ENCODE assay signal across 15 cellular contexts in the genomic region with DNA sequence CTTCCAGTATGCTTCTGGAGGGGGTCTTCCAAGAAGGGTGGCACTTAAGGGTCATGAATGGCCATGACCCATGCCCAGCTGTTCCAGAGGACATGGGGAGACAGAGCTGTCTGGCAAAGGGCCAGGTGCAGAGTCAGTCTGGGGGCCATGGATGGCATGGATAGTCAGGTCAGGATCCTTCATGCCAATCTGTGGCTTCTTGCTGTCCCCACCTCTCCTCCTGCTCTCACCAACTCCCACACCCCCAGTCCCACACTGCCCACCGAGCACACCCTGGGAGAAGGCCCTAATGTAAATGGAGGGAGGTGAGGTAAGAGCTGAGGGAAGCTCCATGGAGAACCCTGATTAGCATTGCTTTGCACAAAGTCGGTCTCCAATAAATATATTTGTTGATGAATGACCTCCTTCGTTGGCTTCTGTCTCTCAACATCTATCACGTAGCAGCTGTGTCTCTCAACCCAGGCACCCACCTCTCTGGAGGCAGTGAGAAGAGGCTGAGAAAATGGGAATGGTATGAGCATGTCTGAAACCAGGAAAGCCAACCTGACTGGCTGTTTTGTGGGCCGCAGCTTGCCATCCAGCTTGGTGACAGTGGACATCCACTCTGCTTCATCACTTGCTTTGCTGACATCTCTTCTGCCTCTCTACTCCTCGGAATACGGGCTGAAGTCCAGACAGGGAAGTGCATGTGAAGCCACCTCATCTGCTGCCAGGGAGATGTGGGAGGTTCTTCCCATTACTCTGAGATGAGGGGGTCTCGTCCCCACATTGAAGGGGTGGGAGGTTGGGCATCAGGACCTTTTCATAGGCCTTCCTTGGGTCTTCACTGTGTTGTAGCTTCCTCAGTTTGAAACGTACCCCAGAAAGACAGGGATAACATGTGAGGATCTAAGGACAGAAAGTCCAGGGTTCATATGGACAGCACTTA. TPM values are rescaled to one million over a fixed set of nuclear protein-coding genes. Genes with fewer than 3 reads are reported as not detected.
DNase-seq lines count a peak whose midpoint lies in the region; ATAC-seq and TF ChIP-seq lines count a peak whose summit lies in the region.
"Had no signal": no experiment of that assay in that cellular context is flagged by ENCODE, and none has a peak within 500 bp of the region (broad histone marks: within the 10 kb centered on the region; RNA-seq: fewer than 3 reads in every experiment).

No MANE protein-coding gene starts in this region.

- no peak overlapping the region for H3K56ac ChIP-seq in H9 (ENCODE audit: insufficient read length, low read depth, low read length)

- no peak overlapping the region for H4K5ac ChIP-seq in H9 (ENCODE audit: insufficient read length, low read depth, low read length)

- H3T11ph ChIP-seq in H9 (ENCODE audit: low read length), result no peak overlapping the region

- H2AK5ac ChIP-seq in H9 (ENCODE audit: insufficient read length, low read length), result no peak overlapping the region

- POLR2A ChIA-PET in Caco-2 (lab: Charles Lee), result no interaction called here

- H3K9me3 ChIP-seq in BLaER1 treated with 17β-estradiol and CSF1 and Interleukin-3, amounts not matched to agents 10 nM and 100 nM (replicated peaks in 1 of 11), result no peaks in the 10 kb centered on the region
- H3K9me3 ChIP-seq in H9 (ENCODE audit: control insufficient read depth, low read depth, low read length), result no peaks in the 10 kb centered on the region
- no peaks in the 10 kb centered on the region for H3K9me3 ChIP-seq in upper lobe of left lung
- H3K9me3 ChIP-seq in Caco-2, result no peaks in the 10 kb centered on the region

- WGBS in H9 (ENCODE audit: extremely low coverage, insufficient read length, low lambda C conversion rate), result no CpG with 5 or more reads among the region's 9 CpGs
- 83 to 90% methylated on average over 4 to 9 of the region's 9 CpGs for WGBS in upper lobe of left lung, 2 donors

- TF ChIP-seq EP300 in upper lobe of left lung (IDR thresholded peaks at IDR 0.05), result no peak

- H2BK20ac ChIP-seq in H9 (ENCODE audit: low read depth, low read length, poor library complexity, severe bottlenecking), result no peak overlapping the region

- no peaks in the 10 kb centered on the region for H3K79me1 ChIP-seq in H9 (ENCODE audit: insufficient read depth, low read depth, low read length, poor library complexity, severe bottlenecking)

- H3K9me3 Mint-ChIP-seq in H9 (0 out of 5 replicates have a peak, but pooled peaks cover 0 to 2% of the 10 kb centered on the region in 2 experiments), Caco-2 (ENCODE audit: unreplicated experiment) (no peaks in the 10 kb centered on the region)
- H3K9me3 Mint-ChIP-seq: CD4-positive, alpha-beta T cell had no signal

- H3K4me3 ChIP-seq in BLaER1 treated with 17β-estradiol and CSF1 and Interleukin-3, amounts not matched to agents 10 nM and 100 nM, result no peak overlapping the region
- no peak overlapping the region for H3K4me3 ChIP-seq in upper lobe of left lung
- no peak overlapping the region for H3K4me3 ChIP-seq in Caco-2 (ENCODE audit: low read depth, low read length)

- TF ChIP-seq CTCF in H9 (conservative IDR thresholded peaks at IDR 0.05) (no peak), upper lobe of left lung (IDR thresholded peaks at IDR 0.05) (no peak), Caco-2 (IDR thresholded peaks at IDR 0.05; ENCODE audit: insufficient read depth in 1 of 2, low read depth in 1 of 2, low read length in 1 of 2, severe bottlenecking in 1 of 2, unreplicated experiment in 1 of 2) (no peak)

- CTCF ChIA-PET in Caco-2 (lab: Charles Lee), result no interaction called here

- H3K4me1 ChIP-seq in BLaER1 treated with 17β-estradiol and CSF1 and Interleukin-3, amounts not matched to agents 10 nM and 100 nM, result peaks cover 12 to 22% (median 16%) of the 10 kb centered on the region in 10 experiments
- no peaks in the 10 kb centered on the region for H3K4me1 ChIP-seq in H9 (ENCODE audit: insufficient read depth, low read length)
- H3K4me1 ChIP-seq in upper lobe of left lung, result peaks cover 0 to 4% (median 2%) of the 10 kb centered on the region in 4 donors
- no peaks in the 10 kb centered on the region for H3K4me1 ChIP-seq in Caco-2

- no TSS peak for BruUV-seq in Caco-2 (replicated peaks; lab: Mats Ljungman, UMichigan)

- TF ChIP-seq POLR2A in upper lobe of left lung (IDR thresholded peaks at IDR 0.05), result no peak

- no peak overlapping the region for H3K4ac ChIP-seq in H9 (ENCODE audit: low read depth, low read length)

- no peaks in the 10 kb centered on the region for H3K36me3 ChIP-seq in BLaER1 treated with 17β-estradiol and CSF1 and Interleukin-3, amounts not matched to agents 10 nM and 100 nM
- peaks cover 0 to 50% (median 4%) of the 10 kb centered on the region in 4 donors for H3K36me3 ChIP-seq in upper lobe of left lung
- no peaks in the 10 kb centered on the region for H3K36me3 ChIP-seq in Caco-2 (ENCODE audit: control insufficient read depth, insufficient read depth, low read length)

- H3K36me3 Mint-ChIP-seq in H9 (ENCODE audit: insufficient read depth in 1 of 3, low read depth in 3 of 3), result no peaks in the 10 kb centered on the region
- H3K36me3 Mint-ChIP-seq in Caco-2 (ENCODE audit: insufficient read depth, unreplicated experiment), result no peaks in the 10 kb centered on the region

- no peaks in the 10 kb centered on the region for H3K79me2 ChIP-seq in H9 (ENCODE audit: insufficient read depth, low read length)

- intact Hi-C loops in posterior vena cava (cut with DNase I) (no loop called here), Caco-2 (cut with micrococcal nuclease; ENCODE audit: unreplicated experiment) (loop anchor here (10.0 kb wide), 2 partner anchors 221 to 251 kb away; no protein-coding TSS in a partner anchor)

- peak; percentile 15 for DNase-seq in H9
- DNase-seq in islet precursor cell, result peak; percentile 37
- DNase-seq in posterior vena cava (ENCODE audit: low spot score), result peak; percentile 69
- no peak for DNase-seq in NCI-H128 (lab: John Stamatoyannopoulos, UW; ENCODE audit: unreplicated experiment)
- no peak for DNase-seq in upper lobe of left lung
- no peak for DNase-seq in Caco-2
- DNase-seq: AML-193; CD4-positive, alpha-beta T cell; GF-D8; NCI-H146; NCI-H226; NCI-H526; RPMI8226 had no signal

- no peak overlapping the region for H4K8ac ChIP-seq in H9 (replicated peaks; ENCODE audit: insufficient read length, low read depth, low read length)

- no peak overlapping the region for H3K23ac ChIP-seq in H9 (ENCODE audit: insufficient read length, low read depth, low read length)

- H3K27me3 ChIP-seq in BLaER1 treated with 17β-estradiol and CSF1 and Interleukin-3, amounts not matched to agents 10 nM and 100 nM, result 0 out of 22 replicates have a peak, but pooled peaks cover 0 to 6% (median 0%) of the 10 kb centered on the region in 11 experiments
- H3K27me3 ChIP-seq in H9 (ENCODE audit: insufficient read depth, low read length) (no peaks in the 10 kb centered on the region; the same call in 1 of the 2 replicates), upper lobe of left lung (no peaks in the 10 kb centered on the region), Caco-2 (replicated peaks; ENCODE audit: control insufficient read depth, insufficient read depth, low read length) (no peaks in the 10 kb centered on the region; the same call in 1 of the 2 replicates)

- H3K4me1 Mint-ChIP-seq in H9, result peaks cover 0 to 10% of the 10 kb centered on the region in 2 experiments; a peak in 3 of 4 replicates
- H3K4me1 Mint-ChIP-seq in Caco-2 (ENCODE audit: low read depth, unreplicated experiment), result no peaks in the 10 kb centered on the region

- H3K23me2 ChIP-seq in H9 (ENCODE audit: insufficient read length, low read depth, low read length, poor library complexity, severe bottlenecking), result no peaks in the 10 kb centered on the region

- H2BK5ac ChIP-seq in H9 (ENCODE audit: insufficient read length, low read length), result no peak overlapping the region

- H2BK12ac ChIP-seq in H9 (ENCODE audit: insufficient read length, low read depth, low read length), result no peak overlapping the region

- H2BK15ac ChIP-seq in H9 (ENCODE audit: low read depth, low read length), result no peak overlapping the region

- H3K4me3 Mint-ChIP-seq in H9, result no peak overlapping the region
- no peak overlapping the region for H3K4me3 Mint-ChIP-seq in Caco-2 (ENCODE audit: unreplicated experiment)
- H3K4me3 Mint-ChIP-seq: CD4-positive, alpha-beta T cell had no signal

- H4K20me1 ChIP-seq in BLaER1 treated with 17β-estradiol and CSF1 and Interleukin-3, amounts not matched to agents 10 nM and 100 nM, result peaks cover 0 to 1% (median 0%) of the 10 kb centered on the region in 11 experiments; a peak in 1 of 22 replicates
- H4K20me1 ChIP-seq in H9 (ENCODE audit: control insufficient read depth, insufficient read depth, insufficient read length), result no peaks in the 10 kb centered on the region

- ATAC-seq in upper lobe of left lung (ENCODE audit: low FRiP score in 2 of 2), result no peak

- no peak overlapping the region for H2BK120ac ChIP-seq in H9 (ENCODE audit: low read depth, low read length, poor library complexity, severe bottlenecking)

- H3K14ac ChIP-seq in H9 (ENCODE audit: insufficient read depth, low read length), result no peak overlapping the region

- no peak overlapping the region for H3K27ac Mint-ChIP-seq in H9
- H3K27ac Mint-ChIP-seq in Caco-2 (ENCODE audit: unreplicated experiment), result no peak overlapping the region
- H3K27ac Mint-ChIP-seq: CD4-positive, alpha-beta T cell had no signal

- no peak overlapping the region for H3K9ac ChIP-seq in BLaER1 treated with 17β-estradiol and CSF1 and Interleukin-3, amounts not matched to agents 10 nM and 100 nM
- no peak overlapping the region for H3K9ac ChIP-seq in H9 (ENCODE audit: extremely low read depth, insufficient read length, low read length)

- no peak overlapping the region for H4K91ac ChIP-seq in H9 (ENCODE audit: insufficient read length, low read depth, low read length)

- peak overlapping the region in 2 of 11 experiments; percentile 45 to 52; a peak in 1 of 22 replicates for H3K27ac ChIP-seq in BLaER1 treated with 17β-estradiol and CSF1 and Interleukin-3, amounts not matched to agents 10 nM and 100 nM
- H3K27ac ChIP-seq in H9 (ENCODE audit: insufficient read length, low read depth, low read length) (no peak overlapping the region), upper lobe of left lung (peak overlapping the region in 1 of 4 donors; percentile 59)

- H2AFZ ChIP-seq in H9 (ENCODE audit: low read length), result no peak overlapping the region

- H3K18ac ChIP-seq in H9 (ENCODE audit: insufficient read length, low read depth, low read length), result no peak overlapping the region

- peak overlapping the region; percentile 65 to 83 (median 76); a peak in 21 of 22 replicates for H3K4me2 ChIP-seq in BLaER1 treated with 17β-estradiol and CSF1 and Interleukin-3, amounts not matched to agents 10 nM and 100 nM
- no peak overlapping the region for H3K4me2 ChIP-seq in H9 (ENCODE audit: insufficient read depth, insufficient read length, low read length)

- H3K27me3 Mint-ChIP-seq in H9 (ENCODE audit: low read depth) (peaks cover 12% of the 10 kb centered on the region), Caco-2 (ENCODE audit: insufficient read depth, unreplicated experiment) (no peaks in the 10 kb centered on the region)

RNA-seq across cellular contexts. Expression of a gene that starts 37.7 kb away (rescaled TPM):
- total RNA-seq in H9 (2021) (12.3 and 14.8 TPM in 2 replicates), posterior vena cava (1 to 10 TPM; 6.9 to 8.9 TPM), upper lobe of left lung (1 to 10 TPM in 5 of 6 donors, under 1 TPM in 1; 1.00 to 6.3 (median 2.8) TPM), Caco-2 (2022) (2.5 and 3.2 TPM in 2 replicates)
- total RNA-seq: CD4-positive, alpha-beta T cell; OCI-LY7 had no signal

Comparison
In these comparisons a context has a peak if more than half of its experiments do, and no peak if none do; other contexts are left out.
1. DNase-seq: peak in H9 (single experiment), islet precursor cell (single experiment) and posterior vena cava (single experiment); none in NCI-H128 (single experiment), upper lobe of left lung (0 of 2) and Caco-2 (0 of 2).